9 cellular contexts compared by ENCODE assay signal in the genomic region with DNA sequence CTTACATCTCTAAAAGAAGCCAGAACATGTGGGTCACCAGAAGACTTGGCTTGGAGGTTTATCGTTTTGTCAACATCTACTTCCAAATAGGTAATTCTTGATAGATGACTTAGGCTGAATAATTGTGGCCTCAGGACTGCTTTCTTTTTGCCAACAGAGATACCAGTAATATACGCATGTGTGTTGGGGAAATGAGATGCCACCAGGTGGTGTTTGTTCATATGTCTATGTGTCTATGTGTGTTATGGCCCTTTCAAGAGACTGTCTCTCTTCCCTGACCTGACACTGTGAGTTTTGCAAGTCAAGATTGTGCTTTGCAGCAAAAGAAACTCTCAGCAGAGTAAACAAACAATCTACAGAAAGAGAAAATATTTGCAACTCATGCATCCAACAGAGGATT. TPM values are rescaled to one million over a fixed set of nuclear protein-coding genes. Genes with fewer than 3 reads are reported as not detected.
DNase-seq lines count a peak whose midpoint lies in the region; ATAC-seq and TF ChIP-seq lines count a peak whose summit lies in the region.
"Had no signal": no experiment of that assay in that cellular context is flagged by ENCODE, and none has a peak within 500 bp of the region (broad histone marks: within the 10 kb centered on the region; RNA-seq: fewer than 3 reads in every experiment).

No MANE protein-coding gene starts in this region.

- no peak overlapping the region; the same call in 1 of the 2 replicates for H3K4me2 ChIP-seq in PC-3 (ENCODE audit: low read length)
- H3K4me2 ChIP-seq in mesendoderm (ENCODE audit: low read length): no peak overlapping the region

- H3K4me1 ChIP-seq in PC-3 (ENCODE audit: insufficient read depth, low read length) (peaks cover 8% of the 10 kb centered on the region; the same call in 1 of the 2 replicates), mesendoderm (ENCODE audit: control insufficient read depth, low read depth, low read length) (no peaks in the 10 kb centered on the region)

- H3K9me2 ChIP-seq in PC-3 (replicated peaks; ENCODE audit: low read length): no peaks in the 10 kb centered on the region

- no peaks in the 10 kb centered on the region for H3K36me3 ChIP-seq in PC-3 (ENCODE audit: low read depth, low read length)
- no peaks in the 10 kb centered on the region for H3K36me3 ChIP-seq in mesendoderm (ENCODE audit: control insufficient read depth, insufficient read depth, low read length)

- intact Hi-C loops in PC-3 (cut with micrococcal nuclease): loop anchor here (1.0 to 5.0 kb wide), 2 partner anchors 46 to 121 kb away; a partner anchor contains a TSS

- no peaks in the 10 kb centered on the region for H3K79me1 ChIP-seq in mesendoderm (ENCODE audit: low read length)

- TF ChIP-seq CTCF in GM12865 (IDR thresholded peaks at IDR 0.05; ENCODE audit: insufficient read depth, low read depth, low read length, missing control alignments) (no peak), PC-3 (conservative IDR thresholded peaks at IDR 0.05; ENCODE audit: low read depth, low read length) (peak; percentile 38; the same call in 1 of the 2 replicates), fibroblast of villous mesenchyme (IDR thresholded peaks at IDR 0.05; ENCODE audit: insufficient read depth, low read depth, low read length) (peak; percentile 19)

- no peak overlapping the region for H2BK5ac ChIP-seq in mesendoderm (ENCODE audit: low read length)

- no peak overlapping the region for H4K5ac ChIP-seq in mesendoderm (ENCODE audit: low read length)

- H3K27me3 ChIP-seq in PC-3 (ENCODE audit: low read length) (peaks cover 14% of the 10 kb centered on the region), mesendoderm (ENCODE audit: insufficient read depth, low read length, poor library complexity) (no peaks in the 10 kb centered on the region)

- no peak overlapping the region for H3K4ac ChIP-seq in mesendoderm (ENCODE audit: low read depth, low read length)

- CTCF ChIA-PET in PC-3 (lab: Charles Lee): interaction anchor here (0.6 kb wide), 1 partner anchor 49 kb away, joined by 8 read pairs; no protein-coding TSS in a partner anchor

- no peaks in the 10 kb centered on the region for H4K20me1 ChIP-seq in PC-3 (ENCODE audit: low read length)

- H3K79me2 ChIP-seq in PC-3 (ENCODE audit: low read length) (no peaks in the 10 kb centered on the region), mesendoderm (ENCODE audit: control insufficient read depth, insufficient read depth, low read length) (no peaks in the 10 kb centered on the region)

- H3K4me3 ChIP-seq in GM12865 (ENCODE audit: low read depth, low read length) (no peak overlapping the region), PC-3 (ENCODE audit: low read length) (no peak overlapping the region), fibroblast of villous mesenchyme (ENCODE audit: low read depth, low read length) (no peak overlapping the region), mesendoderm (ENCODE audit: low read length) (no peak overlapping the region)

- H2AK5ac ChIP-seq in mesendoderm (ENCODE audit: low read length): no peak overlapping the region

- H3F3A ChIP-seq in PC-3 (ENCODE audit: low read length, unreplicated experiment): no peaks in the 10 kb centered on the region

- no peak overlapping the region for H3K18ac ChIP-seq in mesendoderm (ENCODE audit: low read length)

- no peak overlapping the region for H2BK15ac ChIP-seq in mesendoderm (replicated peaks; ENCODE audit: low read depth)

- H3K23ac ChIP-seq in mesendoderm (ENCODE audit: low read length): no peak overlapping the region

- WGBS in mesendoderm (ENCODE audit: extremely low coverage, insufficient coverage, low lambda C conversion rate): no CpG with 5 or more reads among the region's 2 CpGs

- BruUV-seq in PC-3 (replicated peaks; lab: Mats Ljungman, UMichigan): no TSS peak

- no peak overlapping the region for H3K9ac ChIP-seq in PC-3 (ENCODE audit: low read length)
- no peak overlapping the region for H3K9ac ChIP-seq in mesendoderm (ENCODE audit: low read length)

- no peak overlapping the region for H2AFZ ChIP-seq in PC-3 (ENCODE audit: low read length)

- H2BK120ac ChIP-seq in mesendoderm (ENCODE audit: low read depth, low read length): no peak overlapping the region

- H3K27ac ChIP-seq in PC-3 (ENCODE audit: low read length) (no peak overlapping the region), mesendoderm (ENCODE audit: low read depth, low read length) (no peak overlapping the region)

- POLR2A ChIA-PET in PC-3 (lab: Charles Lee; ENCODE audit: unreplicated experiment): no interaction called here

- DNase-seq in GM12865 (ENCODE audit: low read depth) (peak; percentile 16), PC-3 (peak; percentile 47), fibroblast of villous mesenchyme (ENCODE audit: low read depth) (peak; percentile 33), mesendoderm (no peak)
- no peak for DNase-seq in activated effector memory CD4-positive, alpha-beta T cell treated with Interleukin-2 at 50 U/mL for 16 hours
- no peak for DNase-seq in stimulated activated naive CD4-positive, alpha-beta T cell (lab: John Stamatoyannopoulos, UW)
- DNase-seq: right cardiac atrium, Right ventricle myocardium superior had no signal

- no peaks in the 10 kb centered on the region for H3K9me3 ChIP-seq in PC-3 (ENCODE audit: low read length)

- ATAC-seq in HG02678 (IDR thresholded peaks at IDR 0.05; ENCODE audit: unreplicated experiment) (peak; percentile 57), PC-3 (peak; percentile 75)
- ATAC-seq: right cardiac atrium had no signal

- H4K8ac ChIP-seq in mesendoderm (ENCODE audit: low read depth, low read length): no peak overlapping the region

- no peak overlapping the region for H3K56ac ChIP-seq in mesendoderm (ENCODE audit: low read length)

RNA-seq across cellular contexts. Expression of a gene that starts 31.6 kb away (rescaled TPM):
- total RNA-seq in PC-3 (2014; rRNA removed): not detected in 2 replicates
- not detected in 2 replicates for total RNA-seq in fibroblast of villous mesenchyme
- polyA plus RNA-seq in mesendoderm (2013, experiment 1 of 2): not detected
- polyA plus RNA-seq in mesendoderm (2013, experiment 2 of 2): not detected
- total RNA-seq: right cardiac atrium, Right ventricle myocardium superior had no signal
- polyA plus RNA-seq: right cardiac atrium had no signal

RNA-seq across cellular contexts. Expression of a gene that starts 47.2 kb away (rescaled TPM):
- total RNA-seq in PC-3 (2014; rRNA removed): 15.3 and 16.7 TPM in 2 replicates
- 14.2 and 27.6 TPM in 2 replicates for total RNA-seq in fibroblast of villous mesenchyme
- polyA plus RNA-seq in mesendoderm (2013, experiment 1 of 2): 9.9 TPM
- polyA plus RNA-seq in mesendoderm (2013, experiment 2 of 2): 10.2 TPM

Comparison
In these comparisons a context has a peak if more than half of its experiments do, and no peak if none do; other contexts are left out.
1. DNase-seq: peak in GM12865 (single experiment), PC-3 (single experiment) and fibroblast of villous mesenchyme (single experiment); none in activated effector memory CD4-positive, alpha-beta T cell treated with Interleukin-2 at 50 U/mL for 16 hours (single experiment), mesendoderm (single experiment) and stimulated activated naive CD4-positive, alpha-beta T cell (0 of 6).